ENCODE assay signal across 15 cellular contexts in genomic region chr10:58632211-58632610, GRCh38.
DNase-seq lines count a peak whose midpoint lies in the region; ATAC-seq and TF ChIP-seq lines count a peak whose summit lies in the region.
"Had no signal": no experiment of that assay in that cellular context is flagged by ENCODE, and none has a peak within 500 bp of the region (broad histone marks: within the 10 kb centered on the region; RNA-seq: fewer than 3 reads in every experiment).

No MANE protein-coding gene starts in this region.

- H3K79me2 ChIP-seq in ACC112 (ENCODE audit: control insufficient read depth, insufficient read depth, low read length, unreplicated experiment): peaks cover 9% of the 10 kb centered on the region

- H3K4me1 ChIP-seq in ACC112 (ENCODE audit: control insufficient read depth, insufficient read depth, low read length, unreplicated experiment) (peaks cover 23% of the 10 kb centered on the region), HUES48 (ENCODE audit: control insufficient read depth, insufficient read depth, low read length) (peaks cover 36% of the 10 kb centered on the region), iPS-20b (ENCODE audit: insufficient read depth, low read length) (peaks cover 22% of the 10 kb centered on the region; the same call in 1 of the 2 replicates), upper lobe of right lung (no peaks in the 10 kb centered on the region)

- H3K27ac ChIP-seq in ACC112 (ENCODE audit: low read depth, low read length) (peak overlapping the region; percentile 68), HUES48 (ENCODE audit: low read depth, low read length) (peak overlapping the region; percentile 86), iPS-20b (ENCODE audit: low read length) (no peak overlapping the region), upper lobe of right lung (no peak overlapping the region)
- H3K27ac ChIP-seq: BLaER1 treated with 17β-estradiol and CSF1 and Interleukin-3, amounts not matched to agents 10 nM and 100 nM; HL-60 had no signal

- peak; percentile 16 for ATAC-seq in upper lobe of right lung
- ATAC-seq: HCT116 had no signal

- no peak for DNase-seq in upper lobe of right lung
- DNase-seq in NCI-H446 (lab: John Stamatoyannopoulos, UW): no peak
- DNase-seq in central memory CD4-positive, alpha-beta T cell: no peak
- DNase-seq in NCI-H748 treated with DMSO at 0.1 percent for 48 hours (lab: John Stamatoyannopoulos, UW): no peak
- DNase-seq: 8988T; ACHN; CD4-positive, CD25-positive, alpha-beta regulatory T cell; DMS 273 treated with DMSO at 0.1 percent for 48 hours; KBM-7 had no signal

- H3K9me3 ChIP-seq in HUES48 (ENCODE audit: control insufficient read depth, insufficient read depth, low read length): no peaks in the 10 kb centered on the region
- no peaks in the 10 kb centered on the region for H3K9me3 ChIP-seq in iPS-20b (ENCODE audit: insufficient read depth, low read depth, low read length)
- H3K9me3 ChIP-seq in upper lobe of right lung: no peaks in the 10 kb centered on the region

- H3K27me3 ChIP-seq in ACC112 (ENCODE audit: insufficient read depth, low read length) (no peaks in the 10 kb centered on the region), HUES48 (ENCODE audit: control insufficient read depth, insufficient read depth, low read length) (no peaks in the 10 kb centered on the region), iPS-20b (ENCODE audit: insufficient read depth, low read length) (no peaks in the 10 kb centered on the region), upper lobe of right lung (no peaks in the 10 kb centered on the region)
- H3K27me3 ChIP-seq: BLaER1 treated with 17β-estradiol and CSF1 and Interleukin-3, amounts not matched to agents 10 nM and 100 nM had no signal

- intact Hi-C loops in upper lobe of right lung (cut with DNase I): no loop called here

- TF ChIP-seq CTCF in upper lobe of right lung (IDR thresholded peaks at IDR 0.05): no peak

- no peak overlapping the region; the same call in 1 of the 2 replicates for H3K4me3 ChIP-seq in ACC112 (ENCODE audit: low read depth, low read length)
- no peak overlapping the region for H3K4me3 ChIP-seq in HUES48 (ENCODE audit: low read depth, low read length)
- 0 out of 2 replicates have a peak overlapping the region, but pooled peaks have one; percentile 19 for H3K4me3 ChIP-seq in iPS-20b (ENCODE audit: low read length)
- H3K4me3 ChIP-seq in upper lobe of right lung: no peak overlapping the region
- H3K4me3 ChIP-seq: BLaER1 treated with 17β-estradiol and CSF1 and Interleukin-3, amounts not matched to agents 10 nM and 100 nM had no signal

- H3K36me3 ChIP-seq in ACC112 (ENCODE audit: insufficient read depth, low read length) (no peaks in the 10 kb centered on the region; the same call in 1 of the 2 replicates), HUES48 (ENCODE audit: control insufficient read depth, insufficient read depth, low read length) (no peaks in the 10 kb centered on the region), iPS-20b (ENCODE audit: insufficient read depth, low read depth, low read length) (no peaks in the 10 kb centered on the region), upper lobe of right lung (no peaks in the 10 kb centered on the region)
- H3K36me3 ChIP-seq: BLaER1 treated with 17β-estradiol and CSF1 and Interleukin-3, amounts not matched to agents 10 nM and 100 nM had no signal

- H2AFZ ChIP-seq in ACC112 (ENCODE audit: low read length, unreplicated experiment): no peak overlapping the region

- H3K9ac ChIP-seq in HUES48 (ENCODE audit: low read depth, low read length) (no peak overlapping the region), iPS-20b (ENCODE audit: low read depth, low read length) (no peak overlapping the region)
- H3K9ac ChIP-seq: BLaER1 treated with 17β-estradiol and CSF1 and Interleukin-3, amounts not matched to agents 10 nM and 100 nM had no signal

Comparison
In these comparisons a context has a peak if more than half of its experiments do, and no peak if none do; other contexts are left out.
1. H3K27ac ChIP-seq: peak in ACC112 (single experiment) and HUES48 (single experiment); none in iPS-20b (single experiment) and upper lobe of right lung (single experiment).